Comparison of ENCODE assay signal across 11 cellular contexts in genomic region chr19:2240881-2241760, GRCh38. TPM values are rescaled to one million over a fixed set of nuclear protein-coding genes. Genes with fewer than 3 reads are reported as not detected.
DNase-seq lines count a peak whose midpoint lies in the region; ATAC-seq and TF ChIP-seq lines count a peak whose summit lies in the region.
"Had no signal": no experiment of that assay in that cellular context is flagged by ENCODE, and none has a peak within 500 bp of the region (broad histone marks: within the 10 kb centered on the region; RNA-seq: fewer than 3 reads in every experiment).

No MANE protein-coding gene starts in this region.

- peak; percentile 64 for DNase-seq in COLO668 (lab: John Stamatoyannopoulos, UW; ENCODE audit: unreplicated experiment)
- no peak for DNase-seq in esophagus squamous epithelium (lab: John Stamatoyannopoulos, UW)
- DNase-seq in progenitor cell of endocrine pancreas (ENCODE audit: low spot score, unreplicated experiment), result no peak
- no peak for DNase-seq in aorta
- no peak for DNase-seq in DMS153 (lab: John Stamatoyannopoulos, UW)
- no peak for DNase-seq in stimulated activated CD4-positive, alpha-beta T cell treated with anti-CD3 and anti-CD28 coated beads, Interleukin-2, amount 100 ng/mL, for 24 hours
- DNase-seq: MG63 had no signal

- H3K27me3 Mint-ChIP-seq in progenitor cell of endocrine pancreas, result no peaks in the 10 kb centered on the region

- ATAC-seq in aorta (ENCODE audit: low FRiP score) (no peak), GM21390 (IDR thresholded peaks at IDR 0.05; ENCODE audit: unreplicated experiment) (no peak)
- ATAC-seq: right cardiac atrium had no signal

- TF ChIP-seq CTCF in VCaP (conservative IDR thresholded peaks at IDR 0.05), result no peak
- peak in 1 of 6 experiments; percentile 8 for TF ChIP-seq CTCF in esophagus squamous epithelium (IDR thresholded peaks at IDR 0.05)
- TF ChIP-seq CTCF in progenitor cell of endocrine pancreas (IDR thresholded peaks at IDR 0.05; ENCODE audit: unreplicated experiment), result no peak

- intact Hi-C loops in esophagus squamous epithelium (cut with DNase I) (no loop called here), aorta (cut with DNase I) (no loop called here)

- H3K9me3 ChIP-seq in esophagus squamous epithelium (no peaks in the 10 kb centered on the region), aorta (ENCODE audit: control insufficient read depth, low read length) (no peaks in the 10 kb centered on the region)
- H3K9me3 ChIP-seq: MG63 had no signal

- H3K4me3 Mint-ChIP-seq in progenitor cell of endocrine pancreas (ENCODE audit: low read depth), result peak overlapping the region; percentile 95

- H3K4me3 ChIP-seq in esophagus squamous epithelium (peak overlapping the region in 3 of 4 donors; percentile 32 to 64 (median 41)), aorta (ENCODE audit: low read length in 2 of 2) (no peak overlapping the region)

- peak overlapping the region; percentile 92 for H3K27ac Mint-ChIP-seq in progenitor cell of endocrine pancreas

- H3K36me3 Mint-ChIP-seq in progenitor cell of endocrine pancreas (ENCODE audit: insufficient read depth), result peaks cover 9% of the 10 kb centered on the region

- H3K36me3 ChIP-seq in esophagus squamous epithelium (peaks cover 27 to 39% (median 30%) of the 10 kb centered on the region in 3 donors), aorta (ENCODE audit: control insufficient read depth in 1 of 2, insufficient read depth in 2 of 2, low read length in 1 of 2) (peaks cover 11 to 12% of the 10 kb centered on the region in 2 donors)

- 50 to 71% methylated on average over 8 to 17 of the region's 41 CpGs for WGBS in esophagus squamous epithelium, 2 donors
- 50 to 51% methylated on average over 41 of the region's 41 CpGs for WGBS in aorta, 2 donors

- no peaks in the 10 kb centered on the region for H3K9me3 Mint-ChIP-seq in progenitor cell of endocrine pancreas (ENCODE audit: low read depth)

- no peak for TF ChIP-seq POLR2A in esophagus squamous epithelium (IDR thresholded peaks at IDR 0.05)

- H3K27me3 ChIP-seq in esophagus squamous epithelium, result no peaks in the 10 kb centered on the region
- H3K27me3 ChIP-seq in aorta (ENCODE audit: control insufficient read depth in 1 of 2, insufficient read depth in 2 of 2, low read length in 1 of 2), result no peaks in the 10 kb centered on the region
- H3K27me3 ChIP-seq: MG63 had no signal

- peaks cover 33% of the 10 kb centered on the region for H3K4me1 Mint-ChIP-seq in progenitor cell of endocrine pancreas (ENCODE audit: low read depth)

- H3K27ac ChIP-seq in VCaP (peak overlapping the region; percentile 99; the same call in 1 of the 2 replicates), esophagus squamous epithelium (peak overlapping the region; percentile 66 to 96 (median 76)), aorta (ENCODE audit: low read depth in 1 of 2, low read length in 2 of 2) (peak overlapping the region in 1 of 2 donors; percentile 35)

- H3K4me1 ChIP-seq in esophagus squamous epithelium, result peaks cover 37 to 64% (median 52%) of the 10 kb centered on the region in 3 donors
- H3K4me1 ChIP-seq in aorta (ENCODE audit: control insufficient read depth in 1 of 2, insufficient read depth in 2 of 2, low read length in 2 of 2), result peaks cover 0 to 5% of the 10 kb centered on the region in 2 donors

RNA-seq across cellular contexts. Expression of gene SF3A2, which starts 4.5 kb away (rescaled TPM):
- total RNA-seq in esophagus squamous epithelium, result 10 to 100 TPM; 19.3 to 39.7 (median 31.3) TPM
- 152 and 156 TPM in 2 replicates for total RNA-seq in progenitor cell of endocrine pancreas
- total RNA-seq in aorta, result 10 to 100 TPM; 56.1 to 62.2 TPM
- 10 to 100 TPM; 23.8 to 64.9 TPM for polyA plus RNA-seq in aorta

RNA-seq across cellular contexts. Expression of gene PLEKHJ1, which starts 5.0 kb away (rescaled TPM):
- total RNA-seq in esophagus squamous epithelium (10 to 100 TPM; 44.8 to 56.5 (median 48.8) TPM), progenitor cell of endocrine pancreas (116 and 119 TPM in 2 replicates), aorta (10 to 100 TPM; 24.9 to 37.7 TPM)
- 10 to 100 TPM; 50.9 to 56.2 TPM for polyA plus RNA-seq in aorta

RNA-seq across cellular contexts. Expression of gene AMH, which starts 8.0 kb away (rescaled TPM):
- total RNA-seq in esophagus squamous epithelium (1 to 10 TPM in 1 of 4 donors, under 1 TPM in 2, not detected in 1; 0.76 to 1.1 (median 0.88) TPM), progenitor cell of endocrine pancreas (58.4 and 71.3 TPM in 2 replicates), aorta (1 to 10 TPM; 1.5 to 1.8 TPM)
- 1 to 10 TPM; 1.7 to 3.1 TPM for polyA plus RNA-seq in aorta

RNA-seq across cellular contexts. Expression of gene JSRP1, which starts 15.1 kb away (rescaled TPM):
- total RNA-seq in esophagus squamous epithelium (1 to 10 TPM in 1 of 4 donors, not detected in 3; 1.5 TPM), progenitor cell of endocrine pancreas (1.00 and 1.6 TPM in 2 replicates), aorta (under 1 TPM in 1 of 2 donors, not detected in 1; 0.42 TPM)
- polyA plus RNA-seq in aorta, result under 1 TPM in 1 of 2 donors, not detected in 1; 0.38 TPM
- total RNA-seq: dermis microvascular lymphatic vessel endothelial cell, right cardiac atrium had no signal

RNA-seq across cellular contexts. Expression of gene PEAK3, which starts 40.9 kb away (rescaled TPM):
- total RNA-seq in esophagus squamous epithelium (under 1 TPM in 3 of 4 donors, not detected in 1; 0.32 to 0.40 (median 0.38) TPM), progenitor cell of endocrine pancreas (not detected in 2 replicates), aorta (1 to 10 TPM in 1 of 2 donors, under 1 TPM in 1; 0.93 to 1.5 TPM)
- under 1 TPM in 1 of 2 donors, not detected in 1; 0.88 TPM for polyA plus RNA-seq in aorta

Comparison
In these comparisons a context has a peak if more than half of its experiments do, and no peak if none do; other contexts are left out.
1. H3K4me3 ChIP-seq: peak in esophagus squamous epithelium (3 of 4); none in aorta (0 of 2).
2. RNA of gene AMH, which starts 8.0 kb away (total RNA-seq): 58.4 to 71.3 TPM in progenitor cell of endocrine pancreas; 1.5 to 1.8 TPM in aorta and 0.76 to 1.1 TPM in esophagus squamous epithelium; every median in the first group is over 10 times any median in the second.